In genomic region chr11:106128740-106129139, GRCh38 we compare ENCODE assay signal across 3 cellular contexts.
"Had no signal": no experiment of that assay in that cellular context is flagged by ENCODE, and none has a peak within 500 bp of the region (broad histone marks: within the 10 kb centered on the region; RNA-seq: fewer than 3 reads in every experiment).

No MANE protein-coding gene starts in this region.

- ATAC-seq: GM12878 had no signal

- H3K4me3 ChIP-seq: GM12878 had no signal

- DNase-seq: GDM1, GF-D8 had no signal
